Comparison of ENCODE assay signal across 10 cellular contexts in genomic region chr2:176508984-176509383, GRCh38.
A peak's percentile ranks its signal among the peaks of the same experiment; 100 is the strongest.
DNase-seq lines count a peak whose midpoint lies in the region; ATAC-seq and TF ChIP-seq lines count a peak whose summit lies in the region.
"Had no signal": no experiment of that assay in that cellular context is flagged by ENCODE, and none has a peak within 500 bp of the region (broad histone marks: within the 10 kb centered on the region; RNA-seq: fewer than 3 reads in every experiment).

No MANE protein-coding gene starts in this region.

- H3K27ac ChIP-seq in right atrium auricular region (no peak overlapping the region), WERI-Rb-1 (no peak overlapping the region)

- H3K4me3 Mint-ChIP-seq in activated naive CD8-positive, alpha-beta T cell treated with anti-CD3 and anti-CD28 coated beads, Interleukin-2, amount 50 U/mL, for 24 hours: no peak overlapping the region
- H3K4me3 Mint-ChIP-seq: activated naive CD4-positive, alpha-beta T cell treated with anti-CD3 and anti-CD28 coated beads for 36 hours; endodermal cell had no signal

- H3K4me1 Mint-ChIP-seq in activated naive CD8-positive, alpha-beta T cell treated with anti-CD3 and anti-CD28 coated beads, Interleukin-2, amount 50 U/mL, for 24 hours: peaks cover 26% of the 10 kb centered on the region
- H3K4me1 Mint-ChIP-seq: endodermal cell had no signal

- CTCF ChIA-PET in GM10248 (lab: Yijun Ruan, JAX): no interaction called here

- peak; percentile 29 for DNase-seq in GM10248 (ENCODE audit: extremely low spot score)
- no peak for DNase-seq in activated naive CD8-positive, alpha-beta T cell treated with anti-CD3 and anti-CD28 coated beads, Interleukin-2, amount 50 U/mL, for 24 hours
- DNase-seq in right atrium auricular region (ENCODE audit: low spot score): no peak
- DNase-seq in WERI-Rb-1: no peak
- DNase-seq in head of caudate nucleus: no peak
- DNase-seq in left cardiac atrium: no peak
- DNase-seq: activated naive CD4-positive, alpha-beta T cell treated with anti-CD3 and anti-CD28 coated beads for 36 hours; endodermal cell had no signal

- POLR2A ChIA-PET in GM10248 (lab: Yijun Ruan, JAX): no interaction called here

- TF ChIP-seq CTCF in GM10248 (IDR thresholded peaks at IDR 0.05; ENCODE audit: control extremely low read depth, extremely low read depth, low read depth, missing control alignments) (no peak), right atrium auricular region (IDR thresholded peaks at IDR 0.05) (no peak), WERI-Rb-1 (IDR thresholded peaks at IDR 0.05; ENCODE audit: low read depth, low read length) (no peak)

- no peaks in the 10 kb centered on the region for H3K9me3 Mint-ChIP-seq in activated naive CD8-positive, alpha-beta T cell treated with anti-CD3 and anti-CD28 coated beads, Interleukin-2, amount 50 U/mL, for 24 hours
- H3K9me3 Mint-ChIP-seq: activated naive CD4-positive, alpha-beta T cell treated with anti-CD3 and anti-CD28 coated beads for 36 hours; endodermal cell had no signal

- H3K9me3 ChIP-seq in right atrium auricular region: no peaks in the 10 kb centered on the region
- H3K9me3 ChIP-seq in WERI-Rb-1 (ENCODE audit: severe bottlenecking): no peaks in the 10 kb centered on the region

- no peaks in the 10 kb centered on the region for H3K36me3 Mint-ChIP-seq in activated naive CD8-positive, alpha-beta T cell treated with anti-CD3 and anti-CD28 coated beads, Interleukin-2, amount 50 U/mL, for 24 hours (ENCODE audit: low read depth)

- H3K27me3 ChIP-seq in right atrium auricular region (no peaks in the 10 kb centered on the region), WERI-Rb-1 (ENCODE audit: insufficient read depth, low read depth, severe bottlenecking) (peaks cover 41% of the 10 kb centered on the region)

- ATAC-seq in GM19463 (IDR thresholded peaks at IDR 0.05; ENCODE audit: unreplicated experiment) (peak; percentile 82), HG03108 (IDR thresholded peaks at IDR 0.05; ENCODE audit: unreplicated experiment) (peak; percentile 79), left cardiac atrium (no peak)
- peak; percentile 91 for ATAC-seq in activated naive CD8-positive, alpha-beta T cell treated with anti-CD3 and anti-CD28 coated beads, Interleukin-2, amount 50 U/mL, for 24 hours

- H3K4me1 ChIP-seq in right atrium auricular region: no peaks in the 10 kb centered on the region

- H3K27ac Mint-ChIP-seq in activated naive CD8-positive, alpha-beta T cell treated with anti-CD3 and anti-CD28 coated beads, Interleukin-2, amount 50 U/mL, for 24 hours: peak overlapping the region; percentile 82
- H3K27ac Mint-ChIP-seq: activated naive CD4-positive, alpha-beta T cell treated with anti-CD3 and anti-CD28 coated beads for 36 hours had no signal

- H3K36me3 ChIP-seq in right atrium auricular region (no peaks in the 10 kb centered on the region), WERI-Rb-1 (no peaks in the 10 kb centered on the region)

- intact Hi-C loops in head of caudate nucleus (cut with DNase I): no loop called here
- intact Hi-C loops in left cardiac atrium (cut with DNase I): no loop called here

- no peak overlapping the region for H3K4me3 ChIP-seq in right atrium auricular region
- no peak overlapping the region for H3K4me3 ChIP-seq in WERI-Rb-1 (ENCODE audit: low read depth, low read length)

- peaks cover 9% of the 10 kb centered on the region for H3K27me3 Mint-ChIP-seq in activated naive CD8-positive, alpha-beta T cell treated with anti-CD3 and anti-CD28 coated beads, Interleukin-2, amount 50 U/mL, for 24 hours

Comparison
In these comparisons a context has a peak if more than half of its experiments do, and no peak if none do; other contexts are left out.
1. ATAC-seq: peak in GM19463 (single experiment), HG03108 (single experiment) and activated naive CD8-positive, alpha-beta T cell treated with anti-CD3 and anti-CD28 coated beads, Interleukin-2, amount 50 U/mL, for 24 hours (single experiment); none in left cardiac atrium (0 of 2).